In genomic region chr11:35274909-35275807, GRCh38 we compare ENCODE assay signal across 1 cellular context.
TF ChIP-seq lines count a peak whose summit lies in the region.

No MANE protein-coding gene starts in this region.

TF ChIP-seq in A549, 52 proteins besides CTCF, POLR2A, EP300 and RAD21 (continued from another document):
- TF ChIP-seq PBX3 (IDR thresholded peaks at IDR 0.05): no peak
TF ChIP-seq in A549: peak in this region for 2.
